8 cellular contexts compared by ENCODE assay signal in genomic region chr18:48410095-48410920, GRCh38. TPM values are rescaled to one million over a fixed set of nuclear protein-coding genes. Genes with fewer than 3 reads are reported as not detected.
A peak's percentile ranks its signal among the peaks of the same experiment; 100 is the strongest.
DNase-seq lines count a peak whose midpoint lies in the region; ATAC-seq lines count a peak whose summit lies in the region.

No MANE protein-coding gene starts in this region.

- no peaks in the 10 kb centered on the region for H3K9me3 Mint-ChIP-seq in activated CD4-positive, alpha-beta T cell treated with anti-CD3 and anti-CD28 coated beads, Interleukin-2, amount 10 ng/mL, durations not matched to agents 24 days and 14 days

- DNase-seq in ACHN (peak; percentile 84), NCI-H2227 treated with DMSO at 0.1 percent for 48 hours (lab: John Stamatoyannopoulos, UW) (peak; percentile 80), dedifferentiated amniotic fluid mesenchymal stem cell (ENCODE audit: extremely low spot score) (peak; percentile 77), left lobe of liver (ENCODE audit: low spot score) (peak; percentile 93)
- DNase-seq in activated CD4-positive, alpha-beta T cell treated with anti-CD3 and anti-CD28 coated beads, Interleukin-2, amount 10 ng/mL, durations not matched to agents 24 days and 14 days = peak; percentile 95
- peak; percentile 10 to 62 for DNase-seq in stimulated activated CD4-positive, alpha-beta T cell treated with anti-CD3 and anti-CD28 coated beads, Interleukin-1b, Interleukin-23, amount 100 ng/mL, for 1 hour (ENCODE audit: low read depth in 2 of 2)

- no peaks in the 10 kb centered on the region for H3K36me3 Mint-ChIP-seq in activated CD4-positive, alpha-beta T cell treated with anti-CD3 and anti-CD28 coated beads, Interleukin-2, amount 10 ng/mL, durations not matched to agents 24 days and 14 days (ENCODE audit: low read depth)

- intact Hi-C loops in activated CD4-positive, alpha-beta T cell treated with anti-CD3 and anti-CD28 coated beads, Interleukin-2, amount 10 ng/mL, durations not matched to agents 24 days and 14 days (cut with micrococcal nuclease) = loop anchor here (1.0 to 10.0 kb wide), 2 partner anchors 130 to 246 kb away; no protein-coding TSS in a partner anchor

- H3K27me3 Mint-ChIP-seq in activated CD4-positive, alpha-beta T cell treated with anti-CD3 and anti-CD28 coated beads, Interleukin-2, amount 10 ng/mL, durations not matched to agents 24 days and 14 days = peaks cover 74% of the 10 kb centered on the region

- ATAC-seq in GM18907 (IDR thresholded peaks at IDR 0.05; ENCODE audit: unreplicated experiment) (peak; percentile 96), HG03135 (IDR thresholded peaks at IDR 0.05; ENCODE audit: unreplicated experiment) (peak; percentile 92), left lobe of liver (peak; percentile 93)

- peak overlapping the region; percentile 70 for H3K4me3 Mint-ChIP-seq in activated CD4-positive, alpha-beta T cell treated with anti-CD3 and anti-CD28 coated beads, Interleukin-2, amount 10 ng/mL, durations not matched to agents 24 days and 14 days

- in situ Hi-C loops in ACHN (cut with HindIII; ENCODE audit: low pct_ligation_motif_present, low pct_unique_long_range_greater_than_20kb, low sequenced_read_pairs) = no loop called here

- no peak overlapping the region for H3K27ac Mint-ChIP-seq in activated CD4-positive, alpha-beta T cell treated with anti-CD3 and anti-CD28 coated beads, Interleukin-2, amount 10 ng/mL, durations not matched to agents 24 days and 14 days

- peaks cover 7% of the 10 kb centered on the region for H3K4me1 Mint-ChIP-seq in activated CD4-positive, alpha-beta T cell treated with anti-CD3 and anti-CD28 coated beads, Interleukin-2, amount 10 ng/mL, durations not matched to agents 24 days and 14 days

RNA-seq across cellular contexts. Expression of gene ZBTB7C, which starts 1.1 kb away (rescaled TPM):
- total RNA-seq in activated CD4-positive, alpha-beta T cell treated with anti-CD3 and anti-CD28 coated beads, Interleukin-2, amount 10 ng/mL, durations not matched to agents 24 days and 14 days = 0.56 and 0.64 TPM in 2 replicates
- 1.2 TPM for total RNA-seq in left lobe of liver

Comparison
In these comparisons a context has a peak if more than half of its experiments do, and no peak if none do; other contexts are left out.
1. Peak in every context shown above with its lines: DNase-seq and ATAC-seq.
2. DNase-seq: peak in every context shown above with its lines; median percentile 95 in activated CD4-positive, alpha-beta T cell treated with anti-CD3 and anti-CD28 coated beads, Interleukin-2, amount 10 ng/mL, durations not matched to agents 24 days and 14 days; 93 in left lobe of liver; 84 in ACHN; 80 in NCI-H2227 treated with DMSO at 0.1 percent for 48 hours; 77 in dedifferentiated amniotic fluid mesenchymal stem cell; 36 in stimulated activated CD4-positive, alpha-beta T cell treated with anti-CD3 and anti-CD28 coated beads, Interleukin-1b, Interleukin-23, amount 100 ng/mL, for 1 hour.